ENCODE assay signal across 1 cellular context in the genomic region with DNA sequence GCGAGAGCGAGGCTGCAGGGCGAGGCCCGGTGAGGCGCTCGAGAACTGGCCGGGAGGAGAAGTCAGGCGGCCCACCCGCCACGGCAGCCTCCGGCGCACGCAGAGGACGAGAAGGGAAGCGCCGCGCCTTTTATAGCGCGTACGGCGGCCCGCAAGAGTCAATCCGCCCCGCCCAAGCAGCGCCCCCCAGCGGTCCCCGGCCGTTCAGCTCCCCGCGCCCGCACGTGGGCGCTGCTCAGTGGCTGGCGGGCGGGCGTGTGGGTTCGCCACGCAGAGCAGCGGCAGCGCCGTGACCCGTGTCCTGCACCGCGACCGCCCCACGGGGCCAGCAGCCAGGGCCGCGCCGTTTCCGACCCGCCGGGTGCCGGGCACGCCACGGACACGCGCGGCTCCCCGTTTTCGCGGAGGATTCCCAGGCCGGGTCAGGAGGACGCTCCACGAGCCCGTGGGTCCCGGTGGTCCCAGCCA.
TF ChIP-seq lines count a peak whose summit lies in the region.

No MANE protein-coding gene starts in this region.

TF ChIP-seq in HepG2, 621 proteins besides CTCF, POLR2A, EP300 and RAD21 (continued from another document and continues in another):
- TF ChIP-seq ZNF589 (CRISPR knock-in tag; conservative IDR thresholded peaks at IDR 0.05) (0 out of 2 replicates have a peak, but pooled peaks have one; percentile 36), MAFK (conservative IDR thresholded peaks at IDR 0.05 in 1 of 2, IDR thresholded peaks at IDR 0.05 in 1 of 2; ENCODE audit: low read length in 2 of 2) (no peak), ZNF564 (CRISPR knock-in tag; IDR thresholded peaks at IDR 0.05) (peak; percentile 94), SRY (CRISPR knock-in tag; IDR thresholded peaks at IDR 0.05) (peak; percentile 90; the same call in 1 of the 2 replicates), ZFAT (CRISPR knock-in tag; conservative IDR thresholded peaks at IDR 0.05) (peak; percentile 67; the same call in 1 of the 2 replicates), MEF2D (CRISPR knock-in tag; IDR thresholded peaks at IDR 0.05) (no peak; the same call in 1 of the 2 replicates), ZSCAN21 (CRISPR knock-in tag; IDR thresholded peaks at IDR 0.05; ENCODE audit: borderline replicate concordance) (peak; percentile 63; the same call in 1 of the 2 replicates), PCBP1 (IDR thresholded peaks at IDR 0.05; ENCODE audit: borderline replicate concordance, low read depth, low read length) (0 out of 2 replicates have a peak, but pooled peaks have one; percentile 61), SNAPC2 (CRISPR knock-in tag; IDR thresholded peaks at IDR 0.05) (0 out of 2 replicates have a peak, but pooled peaks have one; percentile 39), ZNF7 (CRISPR knock-in tag; IDR thresholded peaks at IDR 0.05) (no peak), HNRNPL (IDR thresholded peaks at IDR 0.05; ENCODE audit: low read depth, low read length) (no peak), ZNF160 (CRISPR knock-in tag; IDR thresholded peaks at IDR 0.05) (peak; percentile 79; the same call in 1 of the 2 replicates), ZNF598 (CRISPR knock-in tag; IDR thresholded peaks at IDR 0.05; ENCODE audit: borderline replicate concordance) (peak; percentile 43; the same call in 1 of the 2 replicates)
- TF ChIP-seq, protein P1, sequence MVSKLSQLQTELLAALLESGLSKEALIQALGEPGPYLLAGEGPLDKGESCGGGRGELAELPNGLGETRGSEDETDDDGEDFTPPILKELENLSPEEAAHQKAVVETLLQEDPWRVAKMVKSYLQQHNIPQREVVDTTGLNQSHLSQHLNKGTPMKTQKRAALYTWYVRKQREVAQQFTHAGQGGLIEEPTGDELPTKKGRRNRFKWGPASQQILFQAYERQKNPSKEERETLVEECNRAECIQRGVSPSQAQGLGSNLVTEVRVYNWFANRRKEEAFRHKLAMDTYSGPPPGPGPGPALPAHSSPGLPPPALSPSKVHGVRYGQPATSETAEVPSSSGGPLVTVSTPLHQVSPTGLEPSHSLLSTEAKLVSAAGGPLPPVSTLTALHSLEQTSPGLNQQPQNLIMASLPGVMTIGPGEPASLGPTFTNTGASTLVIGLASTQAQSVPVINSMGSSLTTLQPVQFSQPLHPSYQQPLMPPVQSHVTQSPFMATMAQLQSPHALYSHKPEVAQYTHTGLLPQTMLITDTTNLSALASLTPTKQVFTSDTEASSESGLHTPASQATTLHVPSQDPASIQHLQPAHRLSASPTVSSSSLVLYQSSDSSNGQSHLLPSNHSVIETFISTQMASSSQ (IDR thresholded peaks at IDR 0.05; ENCODE audit: low read depth): no peak
- TF ChIP-seq, protein P1 (CRISPR knock-in tag; IDR thresholded peaks at IDR 0.05; ENCODE audit: borderline replicate concordance): peak; percentile 56; the same call in 1 of the 2 replicates
- TF ChIP-seq, protein P2, sequence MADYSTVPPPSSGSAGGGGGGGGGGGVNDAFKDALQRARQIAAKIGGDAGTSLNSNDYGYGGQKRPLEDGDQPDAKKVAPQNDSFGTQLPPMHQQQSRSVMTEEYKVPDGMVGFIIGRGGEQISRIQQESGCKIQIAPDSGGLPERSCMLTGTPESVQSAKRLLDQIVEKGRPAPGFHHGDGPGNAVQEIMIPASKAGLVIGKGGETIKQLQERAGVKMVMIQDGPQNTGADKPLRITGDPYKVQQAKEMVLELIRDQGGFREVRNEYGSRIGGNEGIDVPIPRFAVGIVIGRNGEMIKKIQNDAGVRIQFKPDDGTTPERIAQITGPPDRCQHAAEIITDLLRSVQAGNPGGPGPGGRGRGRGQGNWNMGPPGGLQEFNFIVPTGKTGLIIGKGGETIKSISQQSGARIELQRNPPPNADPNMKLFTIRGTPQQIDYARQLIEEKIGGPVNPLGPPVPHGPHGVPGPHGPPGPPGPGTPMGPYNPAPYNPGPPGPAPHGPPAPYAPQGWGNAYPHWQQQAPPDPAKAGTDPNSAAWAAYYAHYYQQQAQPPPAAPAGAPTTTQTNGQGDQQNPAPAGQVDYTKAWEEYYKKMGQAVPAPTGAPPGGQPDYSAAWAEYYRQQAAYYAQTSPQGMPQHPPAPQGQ (CRISPR knock-in tag; IDR thresholded peaks at IDR 0.05; ENCODE audit: borderline replicate concordance): peak; percentile 22; the same call in 1 of the 2 replicates
- TF ChIP-seq, protein P3, sequence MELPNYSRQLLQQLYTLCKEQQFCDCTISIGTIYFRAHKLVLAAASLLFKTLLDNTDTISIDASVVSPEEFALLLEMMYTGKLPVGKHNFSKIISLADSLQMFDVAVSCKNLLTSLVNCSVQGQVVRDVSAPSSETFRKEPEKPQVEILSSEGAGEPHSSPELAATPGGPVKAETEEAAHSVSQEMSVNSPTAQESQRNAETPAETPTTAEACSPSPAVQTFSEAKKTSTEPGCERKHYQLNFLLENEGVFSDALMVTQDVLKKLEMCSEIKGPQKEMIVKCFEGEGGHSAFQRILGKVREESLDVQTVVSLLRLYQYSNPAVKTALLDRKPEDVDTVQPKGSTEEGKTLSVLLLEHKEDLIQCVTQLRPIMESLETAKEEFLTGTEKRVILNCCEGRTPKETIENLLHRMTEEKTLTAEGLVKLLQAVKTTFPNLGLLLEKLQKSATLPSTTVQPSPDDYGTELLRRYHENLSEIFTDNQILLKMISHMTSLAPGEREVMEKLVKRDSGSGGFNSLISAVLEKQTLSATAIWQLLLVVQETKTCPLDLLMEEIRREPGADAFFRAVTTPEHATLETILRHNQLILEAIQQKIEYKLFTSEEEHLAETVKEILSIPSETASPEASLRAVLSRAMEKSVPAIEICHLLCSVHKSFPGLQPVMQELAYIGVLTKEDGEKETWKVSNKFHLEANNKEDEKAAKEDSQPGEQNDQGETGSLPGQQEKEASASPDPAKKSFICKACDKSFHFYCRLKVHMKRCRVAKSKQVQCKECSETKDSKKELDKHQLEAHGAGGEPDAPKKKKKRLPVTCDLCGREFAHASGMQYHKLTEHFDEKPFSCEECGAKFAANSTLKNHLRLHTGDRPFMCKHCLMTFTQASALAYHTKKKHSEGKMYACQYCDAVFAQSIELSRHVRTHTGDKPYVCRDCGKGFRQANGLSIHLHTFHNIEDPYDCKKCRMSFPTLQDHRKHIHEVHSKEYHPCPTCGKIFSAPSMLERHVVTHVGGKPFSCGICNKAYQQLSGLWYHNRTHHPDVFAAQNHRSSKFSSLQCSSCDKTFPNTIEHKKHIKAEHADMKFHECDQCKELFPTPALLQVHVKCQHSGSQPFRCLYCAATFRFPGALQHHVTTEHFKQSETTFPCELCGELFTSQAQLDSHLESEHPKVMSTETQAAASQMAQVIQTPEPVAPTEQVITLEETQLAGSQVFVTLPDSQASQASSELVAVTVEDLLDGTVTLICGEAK (IDR thresholded peaks at IDR 0.05): no peak
- TF ChIP-seq, protein P3 (CRISPR knock-in tag; IDR thresholded peaks at IDR 0.05): peak; percentile 80; the same call in 1 of the 2 replicates
- TF ChIP-seq, protein P4, sequence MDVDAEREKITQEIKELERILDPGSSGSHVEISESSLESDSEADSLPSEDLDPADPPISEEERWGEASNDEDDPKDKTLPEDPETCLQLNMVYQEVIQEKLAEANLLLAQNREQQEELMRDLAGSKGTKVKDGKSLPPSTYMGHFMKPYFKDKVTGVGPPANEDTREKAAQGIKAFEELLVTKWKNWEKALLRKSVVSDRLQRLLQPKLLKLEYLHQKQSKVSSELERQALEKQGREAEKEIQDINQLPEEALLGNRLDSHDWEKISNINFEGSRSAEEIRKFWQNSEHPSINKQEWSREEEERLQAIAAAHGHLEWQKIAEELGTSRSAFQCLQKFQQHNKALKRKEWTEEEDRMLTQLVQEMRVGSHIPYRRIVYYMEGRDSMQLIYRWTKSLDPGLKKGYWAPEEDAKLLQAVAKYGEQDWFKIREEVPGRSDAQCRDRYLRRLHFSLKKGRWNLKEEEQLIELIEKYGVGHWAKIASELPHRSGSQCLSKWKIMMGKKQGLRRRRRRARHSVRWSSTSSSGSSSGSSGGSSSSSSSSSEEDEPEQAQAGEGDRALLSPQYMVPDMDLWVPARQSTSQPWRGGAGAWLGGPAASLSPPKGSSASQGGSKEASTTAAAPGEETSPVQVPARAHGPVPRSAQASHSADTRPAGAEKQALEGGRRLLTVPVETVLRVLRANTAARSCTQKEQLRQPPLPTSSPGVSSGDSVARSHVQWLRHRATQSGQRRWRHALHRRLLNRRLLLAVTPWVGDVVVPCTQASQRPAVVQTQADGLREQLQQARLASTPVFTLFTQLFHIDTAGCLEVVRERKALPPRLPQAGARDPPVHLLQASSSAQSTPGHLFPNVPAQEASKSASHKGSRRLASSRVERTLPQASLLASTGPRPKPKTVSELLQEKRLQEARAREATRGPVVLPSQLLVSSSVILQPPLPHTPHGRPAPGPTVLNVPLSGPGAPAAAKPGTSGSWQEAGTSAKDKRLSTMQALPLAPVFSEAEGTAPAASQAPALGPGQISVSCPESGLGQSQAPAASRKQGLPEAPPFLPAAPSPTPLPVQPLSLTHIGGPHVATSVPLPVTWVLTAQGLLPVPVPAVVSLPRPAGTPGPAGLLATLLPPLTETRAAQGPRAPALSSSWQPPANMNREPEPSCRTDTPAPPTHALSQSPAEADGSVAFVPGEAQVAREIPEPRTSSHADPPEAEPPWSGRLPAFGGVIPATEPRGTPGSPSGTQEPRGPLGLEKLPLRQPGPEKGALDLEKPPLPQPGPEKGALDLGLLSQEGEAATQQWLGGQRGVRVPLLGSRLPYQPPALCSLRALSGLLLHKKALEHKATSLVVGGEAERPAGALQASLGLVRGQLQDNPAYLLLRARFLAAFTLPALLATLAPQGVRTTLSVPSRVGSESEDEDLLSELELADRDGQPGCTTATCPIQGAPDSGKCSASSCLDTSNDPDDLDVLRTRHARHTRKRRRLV (CRISPR knock-in tag; IDR thresholded peaks at IDR 0.05): peak; percentile 51; the same call in 1 of the 2 replicates
- TF ChIP-seq, protein P5, sequence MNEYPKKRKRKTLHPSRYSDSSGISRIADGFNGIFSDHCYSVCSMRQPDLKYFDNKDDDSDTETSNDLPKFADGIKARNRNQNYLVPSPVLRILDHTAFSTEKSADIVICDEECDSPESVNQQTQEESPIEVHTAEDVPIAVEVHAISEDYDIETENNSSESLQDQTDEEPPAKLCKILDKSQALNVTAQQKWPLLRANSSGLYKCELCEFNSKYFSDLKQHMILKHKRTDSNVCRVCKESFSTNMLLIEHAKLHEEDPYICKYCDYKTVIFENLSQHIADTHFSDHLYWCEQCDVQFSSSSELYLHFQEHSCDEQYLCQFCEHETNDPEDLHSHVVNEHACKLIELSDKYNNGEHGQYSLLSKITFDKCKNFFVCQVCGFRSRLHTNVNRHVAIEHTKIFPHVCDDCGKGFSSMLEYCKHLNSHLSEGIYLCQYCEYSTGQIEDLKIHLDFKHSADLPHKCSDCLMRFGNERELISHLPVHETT (CRISPR knock-in tag; conservative IDR thresholded peaks at IDR 0.05): peak; percentile 82
- TF ChIP-seq, protein P6, sequence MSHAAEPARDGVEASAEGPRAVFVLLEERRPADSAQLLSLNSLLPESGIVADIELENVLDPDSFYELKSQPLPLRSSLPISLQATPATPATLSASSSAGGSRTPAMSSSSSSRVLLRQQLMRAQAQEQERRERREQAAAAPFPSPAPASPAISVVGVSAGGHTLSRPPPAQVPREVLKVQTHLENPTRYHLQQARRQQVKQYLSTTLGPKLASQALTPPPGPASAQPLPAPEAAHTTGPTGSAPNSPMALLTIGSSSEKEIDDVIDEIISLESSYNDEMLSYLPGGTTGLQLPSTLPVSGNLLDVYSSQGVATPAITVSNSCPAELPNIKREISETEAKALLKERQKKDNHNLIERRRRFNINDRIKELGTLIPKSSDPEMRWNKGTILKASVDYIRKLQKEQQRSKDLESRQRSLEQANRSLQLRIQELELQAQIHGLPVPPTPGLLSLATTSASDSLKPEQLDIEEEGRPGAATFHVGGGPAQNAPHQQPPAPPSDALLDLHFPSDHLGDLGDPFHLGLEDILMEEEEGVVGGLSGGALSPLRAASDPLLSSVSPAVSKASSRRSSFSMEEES (CRISPR knock-in tag; IDR thresholded peaks at IDR 0.05): peak; percentile 77
